ENCODE assay signal across 13 cellular contexts in genomic region chr14:33184587-33184986, GRCh38.
DNase-seq lines count a peak whose midpoint lies in the region; ATAC-seq and FAIRE-seq lines count a peak whose summit lies in the region.
"Had no signal": no experiment of that assay in that cellular context is flagged by ENCODE, and none has a peak within 500 bp of the region (broad histone marks: within the 10 kb centered on the region; RNA-seq: fewer than 3 reads in every experiment).

No MANE protein-coding gene starts in this region.

- H3K36me3 ChIP-seq in GM23248 (ENCODE audit: low read depth), result no peaks in the 10 kb centered on the region
- H3K36me3 ChIP-seq: heart left ventricle had no signal

- no peaks in the 10 kb centered on the region for H3K9me3 ChIP-seq in GM23248 (ENCODE audit: low read depth)
- H3K9me3 ChIP-seq: heart left ventricle had no signal

- H3K4me3 ChIP-seq in GM23248, result no peak overlapping the region
- H3K4me3 ChIP-seq: heart left ventricle had no signal

- H4K20me1 ChIP-seq in GM23248 (ENCODE audit: insufficient read depth), result no peaks in the 10 kb centered on the region

- peaks cover 11% of the 10 kb centered on the region; the same call in 1 of the 2 replicates for H3K27me3 ChIP-seq in GM23248 (replicated peaks; ENCODE audit: insufficient read depth)

- DNase-seq in A172 (ENCODE audit: low spot score) (peak; percentile 12), GM23248 (peak; percentile 41), SK-N-DZ (ENCODE audit: low spot score) (peak; percentile 12), foreskin melanocyte (peak; percentile 22), urothelium cell line (ENCODE audit: low spot score) (no peak), iPS-NIHi11 (ENCODE audit: low spot score) (no peak)
- DNase-seq in stimulated activated naive CD8-positive, alpha-beta T cell treated with anti-CD3 and anti-CD28 coated beads, Interleukin-15, amount 100 ng/mL, for 72 hours, result no peak
- DNase-seq: CD4-positive, CD25-positive, alpha-beta regulatory T cell; central memory CD4-positive, alpha-beta T cell; heart left ventricle; naive thymus-derived CD8-positive, alpha-beta T cell; NCI-H187 treated with DMSO at 0.1 percent for 48 hours had no signal

- no peak overlapping the region for H3K27ac ChIP-seq in GM23248
- H3K27ac ChIP-seq: heart left ventricle had no signal

- H3K27me3 Mint-ChIP-seq in stimulated activated naive CD8-positive, alpha-beta T cell treated with anti-CD3 and anti-CD28 coated beads, Interleukin-15, amount 100 ng/mL, for 72 hours, result no peaks in the 10 kb centered on the region
- H3K27me3 Mint-ChIP-seq: CD4-positive, CD25-positive, alpha-beta regulatory T cell had no signal

- no peak for FAIRE-seq in urothelium cell line (lab: Jason Lieb, UNC)

- H3K27ac Mint-ChIP-seq in stimulated activated naive CD8-positive, alpha-beta T cell treated with anti-CD3 and anti-CD28 coated beads, Interleukin-15, amount 100 ng/mL, for 72 hours, result no peak overlapping the region
- H3K27ac Mint-ChIP-seq: CD4-positive, CD25-positive, alpha-beta regulatory T cell; naive thymus-derived CD8-positive, alpha-beta T cell had no signal

- no peak overlapping the region for H3K4me3 Mint-ChIP-seq in stimulated activated naive CD8-positive, alpha-beta T cell treated with anti-CD3 and anti-CD28 coated beads, Interleukin-15, amount 100 ng/mL, for 72 hours
- H3K4me3 Mint-ChIP-seq: CD4-positive, CD25-positive, alpha-beta regulatory T cell; naive thymus-derived CD8-positive, alpha-beta T cell had no signal

- H2AFZ ChIP-seq in GM23248, result no peak overlapping the region

- in situ Hi-C loops in GM23248 (cut with MboI), result loop anchor here (25.0 kb wide), 1 partner anchor 603 kb away; no protein-coding TSS in a partner anchor

- H3K4me1 Mint-ChIP-seq in stimulated activated naive CD8-positive, alpha-beta T cell treated with anti-CD3 and anti-CD28 coated beads, Interleukin-15, amount 100 ng/mL, for 72 hours, result no peaks in the 10 kb centered on the region
- H3K4me1 Mint-ChIP-seq: CD4-positive, CD25-positive, alpha-beta regulatory T cell; naive thymus-derived CD8-positive, alpha-beta T cell had no signal

- 6 to 8% methylated on average over 2 of the region's 2 CpGs for WGBS in GM23248 (ENCODE audit: low coverage in 1 of 2, low lambda C conversion rate in 2 of 2, missing lambda C conversion rate in 2 of 2), 2 experiments

- no peaks in the 10 kb centered on the region for H3K9me2 ChIP-seq in GM23248 (ENCODE audit: insufficient read depth)

- H3K9me3 Mint-ChIP-seq in stimulated activated naive CD8-positive, alpha-beta T cell treated with anti-CD3 and anti-CD28 coated beads, Interleukin-15, amount 100 ng/mL, for 72 hours, result no peaks in the 10 kb centered on the region

- H3K9ac ChIP-seq in GM23248, result no peak overlapping the region

- H3K4me1 ChIP-seq in GM23248 (ENCODE audit: insufficient read depth), result no peaks in the 10 kb centered on the region
- H3K4me1 ChIP-seq: heart left ventricle had no signal

- no peaks in the 10 kb centered on the region for H3K79me2 ChIP-seq in GM23248 (ENCODE audit: insufficient read depth)

- H3F3A ChIP-seq in GM23248 (ENCODE audit: insufficient read depth), result no peaks in the 10 kb centered on the region

- H3K4me2 ChIP-seq in GM23248 (ENCODE audit: unreplicated experiment), result no peak overlapping the region

- no peak for ATAC-seq in stimulated activated naive CD8-positive, alpha-beta T cell treated with anti-CD3 and anti-CD28 coated beads, Interleukin-15, amount 100 ng/mL, for 72 hours
- no peak for ATAC-seq in GM21447 (IDR thresholded peaks at IDR 0.05; ENCODE audit: unreplicated experiment)
- ATAC-seq: heart left ventricle; naive thymus-derived CD8-positive, alpha-beta T cell had no signal

Comparison
In these comparisons a context has a peak if more than half of its experiments do, and no peak if none do; other contexts are left out.
1. DNase-seq: peak in A172 (single experiment), GM23248 (single experiment), SK-N-DZ (single experiment) and foreskin melanocyte (single experiment); none in urothelium cell line (single experiment), iPS-NIHi11 (single experiment) and stimulated activated naive CD8-positive, alpha-beta T cell treated with anti-CD3 and anti-CD28 coated beads, Interleukin-15, amount 100 ng/mL, for 72 hours (0 of 2).